ENCODE assay signal across 23 cellular contexts in genomic region chr4:89279385-89279784, GRCh38.
"Had no signal": no experiment of that assay in that cellular context is flagged by ENCODE, and none has a peak within 500 bp of the region (broad histone marks: within the 10 kb centered on the region; RNA-seq: fewer than 3 reads in every experiment).

No MANE protein-coding gene starts in this region.

- H3K27ac ChIP-seq: left ventricle myocardium inferior, ovary, right lobe of liver, tibial nerve, uterus had no signal

- H3K4me3 ChIP-seq: left ventricle myocardium inferior, lung, mucosa of descending colon, ovary, right atrium auricular region, right lobe of liver, smooth muscle cell, tibial nerve, uterus had no signal

- H3K4me2 ChIP-seq: smooth muscle cell had no signal

- H3K4me1 ChIP-seq: tibial nerve, uterus had no signal

- H3K27me3 ChIP-seq: ovary, right atrium auricular region, right lobe of liver, tibial nerve, uterus had no signal

- DNase-seq: hypothalamus; immature natural killer cell; kidney; left ventricle myocardium inferior; midbrain; mucosa of descending colon; naive thymus-derived CD4-positive, alpha-beta T cell; ovary; right lobe of liver; stimulated activated CD4-positive, alpha-beta T cell treated with anti-CD3 and anti-CD28 coated beads, Interleukin-1b, Interleukin-23, amount 100 ng/mL, for 48 hours; stimulated activated CD4-positive, alpha-beta T cell treated with anti-CD3 and anti-CD28 coated beads, Interleukin-2, amount 100 ng/mL, for 48 hours; stimulated activated CD4-positive, alpha-beta T cell treated with anti-CD3 and anti-CD28 coated beads, Interleukin-4, amount 100 ng/mL, for 4 hours; stimulated activated CD8-positive, alpha-beta memory T cell treated with anti-CD3 and anti-CD28 coated beads, Interleukin-4, amount 100 ng/mL, for 48 hours; stimulated activated naive CD4-positive, alpha-beta T cell treated with Interleukin-2 at 50 U/mL for 16 hours; stimulated activated naive CD8-positive, alpha-beta T cell treated with anti-CD3 and anti-CD28 coated beads, Interleukin-15, amount 100 ng/mL, for 72 hours; substantia nigra; uterus had no signal

- H3K9me3 ChIP-seq: mucosa of descending colon, ovary, right atrium auricular region, right lobe of liver, tibial nerve, uterus had no signal

- H3K36me3 ChIP-seq: left ventricle myocardium inferior, ovary, right atrium auricular region, right lobe of liver, tibial nerve, uterus had no signal

- ATAC-seq: mucosa of descending colon; naive thymus-derived CD4-positive, alpha-beta T cell; natural killer cell treated with Interleukin-12 subunit alpha and Interleukin-12 subunit beta and Interleukin-15 and Interleukin-18, amount 100 ng/mL, for 72 hours; right lobe of liver; stimulated activated memory B cell treated with anti-CD40 and anti-IgM and Interleukin-4, amounts not matched to agents 10 μg/mL and 1 μg/mL and 100 μg/mL, for 72 hours; stimulated activated naive CD8-positive, alpha-beta T cell treated with anti-CD3 and anti-CD28 coated beads, Interleukin-15, amount 100 ng/mL, for 72 hours had no signal
